ENCODE assay signal across 7 cellular contexts in the genomic region with DNA sequence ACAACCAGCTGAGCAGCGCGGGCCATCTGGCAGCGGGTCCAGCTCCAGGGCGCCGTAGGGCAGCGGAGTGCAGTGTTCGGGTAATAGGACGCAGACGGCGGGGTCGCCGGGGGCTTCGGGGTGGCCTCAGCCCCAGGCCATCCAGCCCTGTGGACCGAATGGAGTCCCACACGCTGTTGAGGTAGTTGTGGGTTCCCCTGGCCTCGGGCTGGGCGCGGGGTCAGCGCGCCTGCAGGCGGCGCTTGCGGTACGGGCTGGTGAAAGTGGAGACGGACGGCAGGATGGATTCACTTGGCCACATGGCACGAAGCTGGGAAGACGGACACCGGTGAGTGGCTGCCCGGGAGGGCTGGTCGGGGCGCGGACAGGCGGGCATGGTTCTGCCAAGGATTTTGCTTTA.
A peak's percentile ranks its signal among the peaks of the same experiment; 100 is the strongest.
DNase-seq lines count a peak whose midpoint lies in the region; ATAC-seq, FAIRE-seq and TF ChIP-seq lines count a peak whose summit lies in the region.
"Not testable (repeated sequence)": the region's sequence is repeated elsewhere in the genome, so short reads cannot be mapped to it uniquely, and the experiment has no call there.

No MANE protein-coding gene starts in this region.

- DNase-seq in A549 (ENCODE audit: low read depth in 1 of 2, low spot score in 1 of 2); HFF-Myc (ENCODE audit: extremely low read depth, low read depth); K562 (ENCODE audit: extremely low read depth in 1 of 4, low spot score in 3 of 4); natural killer cell treated with Interleukin-12 subunit alpha and Interleukin-12 subunit beta and Interleukin-15 and Interleukin-18, amount 100 ng/mL, for 72 hours (ENCODE audit: low spot score): not testable (repeated sequence)
- DNase-seq in endothelial cell (ENCODE audit: low spot score) = peak; percentile 51
- peak; percentile 64 for DNase-seq in islet precursor cell
- peak; percentile 51 for DNase-seq in spleen

- POLR2A ChIA-PET in A549 (lab: Yijun Ruan, JAX); K562 (lab: Yijun Ruan, JAX): not testable (repeated sequence)

- not testable (repeated sequence) for TF ChIP-seq POLR2A in A549 (IDR thresholded peaks at IDR 0.05; ENCODE audit: low read length); K562 (conservative IDR thresholded peaks at IDR 0.05); spleen (IDR thresholded peaks at IDR 0.05)

- not testable (repeated sequence) for H3K27ac ChIP-seq in A549; K562 (ENCODE audit: extremely low read depth, low read depth, low read length); spleen

- peak; percentile 56 to 84; a peak in 5 of 6 replicates for ATAC-seq in A549
- ATAC-seq in K562 = peak; percentile 70
- ATAC-seq in natural killer cell treated with Interleukin-12 subunit alpha and Interleukin-12 subunit beta and Interleukin-15 and Interleukin-18, amount 100 ng/mL, for 72 hours = peak; percentile 31 to 36

- intact Hi-C loops in K562 (cut with micrococcal nuclease); spleen (cut with DNase I; ENCODE audit: low total_unique reads): not testable (repeated sequence)

- not testable (repeated sequence) for H3K79me2 ChIP-seq in K562 (ENCODE audit: control insufficient read depth, insufficient read depth, low read length)

- not testable (repeated sequence) for TF ChIP-seq EP300 in A549 (IDR thresholded peaks at IDR 0.05); K562 (IDR thresholded peaks at IDR 0.05; ENCODE audit: low read length)

- H3K9me1 ChIP-seq in K562 (ENCODE audit: control insufficient read depth, insufficient read depth, low read length) = not testable (repeated sequence)

- H3K9me3 Mint-ChIP-seq in endothelial cell (ENCODE audit: unreplicated experiment); natural killer cell treated with Interleukin-12 subunit alpha and Interleukin-12 subunit beta and Interleukin-15 and Interleukin-18, amount 100 ng/mL, for 72 hours: not testable (repeated sequence)

- WGBS in A549 (ENCODE audit: missing lambda C conversion rate) = 70% methylated on average over 14 of the region's 34 CpGs
- WGBS in K562 (ENCODE audit: insufficient coverage, low coverage, missing lambda C conversion rate) = 94% methylated on average over 23 of the region's 34 CpGs
- 39 to 63% (median 49%) methylated on average over 21 to 34 of the region's 34 CpGs for WGBS in spleen, 5 donors

- H3K4me3 Mint-ChIP-seq in endothelial cell (ENCODE audit: unreplicated experiment) = not testable (repeated sequence)
- peak overlapping the region; percentile 39 for H3K4me3 Mint-ChIP-seq in natural killer cell treated with Interleukin-12 subunit alpha and Interleukin-12 subunit beta and Interleukin-15 and Interleukin-18, amount 100 ng/mL, for 72 hours

- not testable (repeated sequence) for H3K27me3 ChIP-seq in K562 (ENCODE audit: control insufficient read depth in 2 of 2, insufficient read depth in 2 of 2, low read length in 2 of 2); spleen (replicated peaks in 1 of 7)

- H3K4me1 Mint-ChIP-seq in endothelial cell (ENCODE audit: unreplicated experiment); natural killer cell treated with Interleukin-12 subunit alpha and Interleukin-12 subunit beta and Interleukin-15 and Interleukin-18, amount 100 ng/mL, for 72 hours (ENCODE audit: low read depth in 2 of 2): not testable (repeated sequence)

- not testable (repeated sequence) for H3K4me2 ChIP-seq in A549; K562 (ENCODE audit: insufficient read depth, low read length)

- H3K36me3 Mint-ChIP-seq in endothelial cell (ENCODE audit: low read depth, unreplicated experiment); natural killer cell treated with Interleukin-12 subunit alpha and Interleukin-12 subunit beta and Interleukin-15 and Interleukin-18, amount 100 ng/mL, for 72 hours: not testable (repeated sequence)

- not testable (repeated sequence) for H3K9ac ChIP-seq in K562 (ENCODE audit: insufficient read depth in 1 of 2, low read depth in 2 of 2, low read length in 2 of 2)

- H3K36me3 ChIP-seq in K562 (ENCODE audit: control insufficient read depth, insufficient read depth, low read length) = peaks cover 24% of the 10 kb centered on the region; the same call in 1 of the 3 replicates
- not testable (repeated sequence) for H3K36me3 ChIP-seq in spleen

- H3K27ac Mint-ChIP-seq in endothelial cell (ENCODE audit: unreplicated experiment); natural killer cell treated with Interleukin-12 subunit alpha and Interleukin-12 subunit beta and Interleukin-15 and Interleukin-18, amount 100 ng/mL, for 72 hours: not testable (repeated sequence)

- not testable (repeated sequence) for TF ChIP-seq CTCF in A549 (IDR thresholded peaks at IDR 0.05); K562 (IDR thresholded peaks at IDR 0.05 in 2 of 3, conservative IDR thresholded peaks at IDR 0.05 in 1 of 3; ENCODE audit: insufficient read depth in 2 of 3, low read depth in 1 of 3, low read length in 3 of 3); endothelial cell (IDR thresholded peaks at IDR 0.05; ENCODE audit: unreplicated experiment); spleen (IDR thresholded peaks at IDR 0.05 in 8 of 11, conservative IDR thresholded peaks at IDR 0.05 in 3 of 11)
- TF ChIP-seq CTCF in HFF-Myc (IDR thresholded peaks at IDR 0.05; ENCODE audit: low read depth, low read length, missing control alignments) = peak; percentile 2

- H3K4me1 ChIP-seq in A549; K562 (replicated peaks in 1 of 2; ENCODE audit: control insufficient read depth in 2 of 2, insufficient read depth in 2 of 2, low read length in 2 of 2); spleen: not testable (repeated sequence)

- CTCF ChIA-PET in A549 (lab: Yijun Ruan, JAX); K562 (lab: Yijun Ruan, JAX; ENCODE audit: low intra/inter-chr PET ratio): not testable (repeated sequence)

- not testable (repeated sequence) for H3K4me3 ChIP-seq in A549; HFF-Myc (replicated peaks; ENCODE audit: low read depth, low read length); K562; spleen

- not testable (repeated sequence) for TF ChIP-seq RAD21 in A549 (conservative IDR thresholded peaks at IDR 0.05 in 1 of 2, IDR thresholded peaks at IDR 0.05 in 1 of 2); K562 (CRISPR knock-in tag; conservative IDR thresholded peaks at IDR 0.05 in 1 of 2, IDR thresholded peaks at IDR 0.05 in 1 of 2)

- not testable (repeated sequence) for H4K20me1 ChIP-seq in K562 (replicated peaks; ENCODE audit: control insufficient read depth, insufficient read depth, low read length)

- H3K27me3 Mint-ChIP-seq in endothelial cell (ENCODE audit: unreplicated experiment) = not testable (repeated sequence)
- H3K27me3 Mint-ChIP-seq in natural killer cell treated with Interleukin-12 subunit alpha and Interleukin-12 subunit beta and Interleukin-15 and Interleukin-18, amount 100 ng/mL, for 72 hours = peaks cover 5 to 11% of the 10 kb centered on the region in 2 donors

- H2AFZ ChIP-seq in K562 (ENCODE audit: low read depth, low read length) = not testable (repeated sequence)

- in situ Hi-C loops in K562 (cut with MboI) = not testable (repeated sequence)

- FAIRE-seq in A549 (lab: Jason Lieb, UNC); K562 (lab: Jason Lieb, UNC): not testable (repeated sequence)

- not testable (repeated sequence) for BruUV-seq in K562 (replicated peaks; lab: Mats Ljungman, UMichigan)

- not testable (repeated sequence) for H3K9me3 ChIP-seq in A549; K562 (replicated peaks; ENCODE audit: control insufficient read depth, insufficient read depth, low read depth, low read length); spleen
